Comparison of ENCODE assay signal across 9 cellular contexts in the genomic region with DNA sequence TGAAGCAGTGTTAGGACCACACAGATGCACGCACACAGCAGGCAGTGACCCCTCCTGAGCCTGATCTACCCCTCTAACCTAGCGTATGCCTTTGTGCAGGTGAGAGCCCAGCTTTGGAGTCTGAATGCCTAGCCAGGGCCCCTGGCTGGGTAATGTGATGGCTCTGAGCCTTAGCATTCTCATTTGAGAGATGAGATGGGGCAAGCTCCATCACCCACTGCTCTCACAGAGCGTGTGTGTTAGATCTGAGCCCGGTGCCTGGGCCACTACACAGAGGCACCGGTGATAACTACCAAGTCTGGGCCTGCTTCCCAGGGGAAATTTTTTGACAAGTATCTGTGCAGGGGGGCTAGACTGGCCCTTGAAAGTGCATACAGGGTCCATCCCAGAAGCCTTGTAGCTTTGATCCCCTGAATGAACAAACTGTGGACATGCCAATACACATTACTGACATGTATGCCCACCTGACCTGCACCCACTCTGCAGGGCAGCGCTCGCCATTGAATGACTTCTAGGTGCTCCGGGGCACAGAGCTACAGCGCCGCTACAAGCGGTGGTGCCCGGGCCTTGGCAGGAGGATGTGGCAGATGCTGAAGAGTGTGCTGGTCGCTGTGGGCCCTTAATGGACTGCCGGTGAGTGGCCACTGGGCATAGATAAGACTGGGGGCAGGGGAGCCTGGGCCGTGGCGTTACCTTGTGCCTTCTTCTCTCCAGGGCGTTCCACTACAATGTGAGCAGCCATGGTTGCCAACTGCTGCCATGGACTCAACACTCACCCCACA. TPM values are rescaled to one million over a fixed set of nuclear protein-coding genes. Genes with fewer than 3 reads are reported as not detected.
DNase-seq lines count a peak whose midpoint lies in the region; ATAC-seq and TF ChIP-seq lines count a peak whose summit lies in the region.
"Not testable (repeated sequence)": the region's sequence is repeated elsewhere in the genome, so short reads cannot be mapped to it uniquely, and the experiment has no call there.
"Had no signal": no experiment of that assay in that cellular context is flagged by ENCODE, and none has a peak within 500 bp of the region (broad histone marks: within the 10 kb centered on the region; RNA-seq: fewer than 3 reads in every experiment).

No MANE protein-coding gene starts in this region.

- not testable (repeated sequence) for ATAC-seq in HCT116, natural killer cell, upper lobe of right lung

- peaks cover 34% of the 10 kb centered on the region for H3K79me2 ChIP-seq in HCT116 (ENCODE audit: insufficient read depth, low read length)

- not testable (repeated sequence) for H3K27me3 ChIP-seq in HCT116 (ENCODE audit: insufficient read depth, low read length); upper lobe of right lung
- H3K27me3 ChIP-seq in spleen (replicated peaks in 1 of 7) = peaks cover 0 to 16% (median 0%) of the 10 kb centered on the region in 7 donors

- H3K36me3 Mint-ChIP-seq in activated CD4-positive, alpha-beta T cell treated with anti-CD3 and anti-CD28 coated beads, Interleukin-2, amount 10 ng/mL, durations not matched to agents 7 days and 5 days (ENCODE audit: low read depth); activated naive CD4-positive, alpha-beta T cell treated with anti-CD3 and anti-CD28 coated beads for 36 hours (ENCODE audit: low read depth); natural killer cell: not testable (repeated sequence)

- not testable (repeated sequence) for H4K20me1 ChIP-seq in HCT116 (ENCODE audit: insufficient read depth)

- 91 to 95% (median 93%) methylated on average over 15 to 17 of the region's 17 CpGs for WGBS in spleen, 5 donors

- not testable (repeated sequence) for H3K27me3 Mint-ChIP-seq in activated CD4-positive, alpha-beta T cell treated with anti-CD3 and anti-CD28 coated beads, Interleukin-2, amount 10 ng/mL, durations not matched to agents 7 days and 5 days; activated naive CD4-positive, alpha-beta T cell treated with anti-CD3 and anti-CD28 coated beads for 36 hours (ENCODE audit: low read depth); natural killer cell (ENCODE audit: low read depth in 2 of 2)

- H3K9me2 ChIP-seq in HCT116 (ENCODE audit: insufficient read depth) = not testable (repeated sequence)

- BruUV-seq in HCT116 (replicated peaks; lab: Mats Ljungman, UMichigan) = not testable (repeated sequence)

- CTCF ChIA-PET in HCT116 (lab: Charles Lee); activated CD4-positive, alpha-beta T cell treated with anti-CD3 and anti-CD28 coated beads, Interleukin-2, amount 10 ng/mL, durations not matched to agents 7 days and 5 days (lab: Charles Lee); activated naive CD4-positive, alpha-beta T cell treated with anti-CD3 and anti-CD28 coated beads for 36 hours (lab: Charles Lee): not testable (repeated sequence)

- H2AFZ ChIP-seq in HCT116 (ENCODE audit: low read depth, low read length, poor library complexity, severe bottlenecking) = not testable (repeated sequence)

- H3K4me1 Mint-ChIP-seq in activated CD4-positive, alpha-beta T cell treated with anti-CD3 and anti-CD28 coated beads, Interleukin-2, amount 10 ng/mL, durations not matched to agents 7 days and 5 days; activated naive CD4-positive, alpha-beta T cell treated with anti-CD3 and anti-CD28 coated beads for 36 hours (ENCODE audit: low read depth); natural killer cell: not testable (repeated sequence)

- POLR2A ChIA-PET in HCT116 (lab: Charles Lee); activated CD4-positive, alpha-beta T cell treated with anti-CD3 and anti-CD28 coated beads, Interleukin-2, amount 10 ng/mL, durations not matched to agents 7 days and 5 days (lab: Charles Lee): not testable (repeated sequence)

- H3K4me2 ChIP-seq in HCT116 (ENCODE audit: low read length) = not testable (repeated sequence)

- intact Hi-C loops in HCT116 (cut with micrococcal nuclease); activated naive CD4-positive, alpha-beta T cell treated with anti-CD3 and anti-CD28 coated beads for 36 hours (cut with micrococcal nuclease); spleen (cut with DNase I; ENCODE audit: low total_unique reads); upper lobe of right lung (cut with DNase I): not testable (repeated sequence)
- intact Hi-C loops in natural killer cell (cut with micrococcal nuclease) = loop anchor here (10.0 kb wide), 1 partner anchor 249 kb away; the partner anchor contains the start of gene RNU1-2

- H3K4me1 ChIP-seq in HCT116 (ENCODE audit: control insufficient read depth in 1 of 2, insufficient read depth in 2 of 2, low read length in 2 of 2) (peaks cover 14 to 22% of the 10 kb centered on the region in 2 experiments; a peak in 3 of 4 replicates), spleen (peaks cover 30 to 57% (median 41%) of the 10 kb centered on the region in 6 donors), upper lobe of right lung (peaks cover 29% of the 10 kb centered on the region)

- TF ChIP-seq RAD21 in HCT116 (IDR thresholded peaks at IDR 0.05; ENCODE audit: low read depth) = not testable (repeated sequence)

- H3K27ac ChIP-seq in HCT116 (ENCODE audit: low read depth, low read length) (peak overlapping the region; percentile 71; the same call in 1 of the 2 replicates), spleen (peak overlapping the region in 1 of 8 donors; percentile 88)
- not testable (repeated sequence) for H3K27ac ChIP-seq in upper lobe of right lung

- TF ChIP-seq CTCF in HCT116 (IDR thresholded peaks at IDR 0.05 in 2 of 3, conservative IDR thresholded peaks at IDR 0.05 in 1 of 3; ENCODE audit: borderline replicate concordance in 1 of 3, insufficient read depth in 1 of 3, low read depth in 2 of 3, low read length in 2 of 3); natural killer cell (IDR thresholded peaks at IDR 0.05); spleen (IDR thresholded peaks at IDR 0.05 in 8 of 11, conservative IDR thresholded peaks at IDR 0.05 in 3 of 11); upper lobe of right lung (IDR thresholded peaks at IDR 0.05): not testable (repeated sequence)

- TF ChIP-seq POLR2A in HCT116 (IDR thresholded peaks at IDR 0.05; ENCODE audit: borderline replicate concordance, extremely low read depth, insufficient read depth, insufficient read length); spleen (IDR thresholded peaks at IDR 0.05): not testable (repeated sequence)

- peak overlapping the region; percentile 82; the same call in 1 of the 2 replicates for H3K9ac ChIP-seq in HCT116 (ENCODE audit: low read length)

- not testable (repeated sequence) for H3K4me3 ChIP-seq in HCT116 (replicated peaks in 1 of 2; ENCODE audit: low read depth in 1 of 2, low read length in 2 of 2); upper lobe of right lung
- peak overlapping the region in 1 of 8 donors; percentile 67 for H3K4me3 ChIP-seq in spleen

- H3K27ac Mint-ChIP-seq in activated CD4-positive, alpha-beta T cell treated with anti-CD3 and anti-CD28 coated beads, Interleukin-2, amount 10 ng/mL, durations not matched to agents 7 days and 5 days; activated naive CD4-positive, alpha-beta T cell treated with anti-CD3 and anti-CD28 coated beads for 36 hours; natural killer cell: not testable (repeated sequence)

- H3K4me3 Mint-ChIP-seq in activated CD4-positive, alpha-beta T cell treated with anti-CD3 and anti-CD28 coated beads, Interleukin-2, amount 10 ng/mL, durations not matched to agents 7 days and 5 days = not testable (repeated sequence)
- H3K4me3 Mint-ChIP-seq in activated naive CD4-positive, alpha-beta T cell treated with anti-CD3 and anti-CD28 coated beads for 36 hours = peak overlapping the region; percentile 20
- H3K4me3 Mint-ChIP-seq in natural killer cell = peak overlapping the region; percentile 28

- H3K9me3 Mint-ChIP-seq in activated CD4-positive, alpha-beta T cell treated with anti-CD3 and anti-CD28 coated beads, Interleukin-2, amount 10 ng/mL, durations not matched to agents 7 days and 5 days; activated naive CD4-positive, alpha-beta T cell treated with anti-CD3 and anti-CD28 coated beads for 36 hours; natural killer cell: not testable (repeated sequence)

- RAD21 ChIA-PET in HCT116 (lab: Charles Lee; ENCODE audit: low non-redundant PET in 1 of 2, low total read pairs in 2 of 2, uncharacterized antibody in 2 of 2, unreplicated experiment in 2 of 2) = not testable (repeated sequence)

- H3K9me3 ChIP-seq in HCT116 (ENCODE audit: control insufficient read depth in 1 of 2, insufficient read depth in 1 of 2, low read depth in 1 of 2, low read length in 2 of 2); spleen; upper lobe of right lung: not testable (repeated sequence)

- not testable (repeated sequence) for H3K36me3 ChIP-seq in HCT116 (ENCODE audit: control insufficient read depth in 1 of 2, insufficient read depth in 2 of 2, low read length in 2 of 2); upper lobe of right lung
- H3K36me3 ChIP-seq in spleen = peaks cover 0 to 19% (median 0%) of the 10 kb centered on the region in 6 donors

- not testable (repeated sequence) for DNase-seq in HCT116 (ENCODE audit: low read depth, low spot score)
- peak; percentile 7 for DNase-seq in activated CD4-positive, alpha-beta T cell treated with anti-CD3 and anti-CD28 coated beads, Interleukin-2, amount 10 ng/mL, durations not matched to agents 7 days and 5 days
- peak; percentile 4 for DNase-seq in activated naive CD4-positive, alpha-beta T cell treated with anti-CD3 and anti-CD28 coated beads for 36 hours
- DNase-seq in effector CD4-positive, alpha-beta T cell = peak; percentile 3
- DNase-seq in islet precursor cell (peak; percentile 47), natural killer cell (peak; percentile 23), spleen (peak; percentile 80), upper lobe of right lung (peak; percentile 66)

RNA-seq across cellular contexts. Expression of gene RNU1-3, which starts 20.7 kb away (rescaled TPM):
- 1,685 TPM for total RNA-seq in HCT116 (2021; ENCODE audit: unreplicated experiment)
- 8.8 and 29.6 TPM in 2 replicates for polyA plus RNA-seq in HCT116 (2012)
- total RNA-seq in activated CD4-positive, alpha-beta T cell treated with anti-CD3 and anti-CD28 coated beads, Interleukin-2, amount 10 ng/mL, durations not matched to agents 7 days and 5 days = 1,000 to 10,000 TPM; 2,316 to 2,477 TPM
- total RNA-seq in activated naive CD4-positive, alpha-beta T cell treated with anti-CD3 and anti-CD28 coated beads for 36 hours = 1,000 to 10,000 TPM; 1,341 to 1,386 TPM
- 1,000 to 10,000 TPM; 2,937 to 3,261 (median 3,038) TPM for total RNA-seq in natural killer cell
- 1,000 to 10,000 TPM in 4 of 7 donors, under 1 TPM in 3; under 0.01 to 8,075 (median 6,234) TPM for total RNA-seq in spleen
- not detected for polyA plus RNA-seq in spleen
- total RNA-seq in upper lobe of right lung = 6,622 TPM
- polyA plus RNA-seq: neural cell had no signal

RNA-seq across cellular contexts. Expression of gene NBPF1, which starts 32.7 kb away (rescaled TPM):
- total RNA-seq in HCT116 (2021; ENCODE audit: unreplicated experiment) (46.0 TPM), natural killer cell (10 to 100 TPM; 18.4 to 26.0 (median 22.8) TPM), spleen (10 to 100 TPM; 22.0 to 60.7 (median 33.7) TPM), upper lobe of right lung (31.2 TPM)
- polyA plus RNA-seq in HCT116 (2012) = 17.4 and 21.3 TPM in 2 replicates
- 1 to 10 TPM; 6.7 to 7.7 TPM for total RNA-seq in activated CD4-positive, alpha-beta T cell treated with anti-CD3 and anti-CD28 coated beads, Interleukin-2, amount 10 ng/mL, durations not matched to agents 7 days and 5 days
- 1 to 10 TPM; 1.6 to 1.9 TPM for total RNA-seq in activated naive CD4-positive, alpha-beta T cell treated with anti-CD3 and anti-CD28 coated beads for 36 hours
- polyA plus RNA-seq in spleen = 1 to 10 TPM; 1.3 to 7.2 (median 2.9) TPM
